ENCODE assay signal across 1 cellular context in genomic region chr7:17301491-17302101, GRCh38.
TF ChIP-seq lines count a peak whose summit lies in the region.

No MANE protein-coding gene starts in this region.

TF ChIP-seq in K562, 482 proteins besides CTCF, POLR2A, EP300 and RAD21 (continued from another document):
- no peak for TF ChIP-seq TSHZ1 (CRISPR knock-in tag; IDR thresholded peaks at IDR 0.05)
- TF ChIP-seq ZNF165 (CRISPR knock-in tag; IDR thresholded peaks at IDR 0.05; ENCODE audit: borderline replicate concordance): no peak
- no peak for TF ChIP-seq ZNF174 (CRISPR knock-in tag; IDR thresholded peaks at IDR 0.05)
- no peak for TF ChIP-seq TCF15 (CRISPR knock-in tag; IDR thresholded peaks at IDR 0.05)
- no peak for TF ChIP-seq PHB (CRISPR knock-in tag; IDR thresholded peaks at IDR 0.05)
- no peak for TF ChIP-seq NFATC3 (IDR thresholded peaks at IDR 0.05)
- TF ChIP-seq BRF1 (IDR thresholded peaks at IDR 0.05; ENCODE audit: borderline replicate concordance, extremely low read depth, insufficient read length): no peak
TF ChIP-seq in K562: peak in this region for 0.
